8 cellular contexts compared by ENCODE assay signal in genomic region chr4:77073981-77074865, GRCh38. TPM values are rescaled to one million over a fixed set of nuclear protein-coding genes. Genes with fewer than 3 reads are reported as not detected.
DNase-seq lines count a peak whose midpoint lies in the region; ATAC-seq and TF ChIP-seq lines count a peak whose summit lies in the region.

No MANE protein-coding gene starts in this region.

- H3K9ac ChIP-seq in KMS-11 (peak overlapping the region; percentile 25; the same call in 1 of the 2 replicates), colonic mucosa (ENCODE audit: low read depth in 2 of 2, low read length in 2 of 2) (peak overlapping the region; percentile 73 to 75)

- intact Hi-C loops in colonic mucosa (cut with DNase I): loop anchor here (10.0 kb wide), 1 partner anchor 81 kb away; the partner anchor contains the start of gene CCNG2

- no peaks in the 10 kb centered on the region for H3K36me3 ChIP-seq in KMS-11 (ENCODE audit: insufficient read depth)
- H3K36me3 ChIP-seq in colonic mucosa: no peaks in the 10 kb centered on the region
- peaks cover 0 to 7% of the 10 kb centered on the region in 2 donors for H3K36me3 ChIP-seq in muscle layer of duodenum (ENCODE audit: control insufficient read depth in 1 of 2, insufficient read depth in 2 of 2, low read length in 2 of 2)

- ATAC-seq in T-helper 17 cell: no peak
- no peak for ATAC-seq in HG02623 (IDR thresholded peaks at IDR 0.05; ENCODE audit: unreplicated experiment)
- ATAC-seq in GM21528 (IDR thresholded peaks at IDR 0.05; ENCODE audit: low FRiP score, unreplicated experiment): no peak
- no peak for ATAC-seq in GM18517 (IDR thresholded peaks at IDR 0.05; ENCODE audit: unreplicated experiment)

- H3K27me3 ChIP-seq in KMS-11 (ENCODE audit: insufficient read depth, low read depth) (no peaks in the 10 kb centered on the region), colonic mucosa (no peaks in the 10 kb centered on the region), muscle layer of duodenum (ENCODE audit: low read depth, low read length) (no peaks in the 10 kb centered on the region)

- H2AFZ ChIP-seq in KMS-11 (ENCODE audit: low read depth): no peak overlapping the region

- H4K20me1 ChIP-seq in KMS-11 (ENCODE audit: insufficient read depth): peaks cover 39% of the 10 kb centered on the region

- peaks cover 42% of the 10 kb centered on the region for H3K4me1 Mint-ChIP-seq in T-helper 17 cell

- H3K36me3 Mint-ChIP-seq in T-helper 17 cell (ENCODE audit: low read depth): peaks cover 9% of the 10 kb centered on the region

- H3K4me3 Mint-ChIP-seq in T-helper 17 cell: no peak overlapping the region

- no peak overlapping the region for H3K27ac ChIP-seq in KMS-11
- peak overlapping the region; percentile 98 for H3K27ac ChIP-seq in colonic mucosa
- H3K27ac ChIP-seq in muscle layer of duodenum (ENCODE audit: low read length): peak overlapping the region; percentile 90

- peak; percentile 16 for DNase-seq in Ammon's horn (ENCODE audit: low spot score)
- DNase-seq in colonic mucosa: no peak
- no peak for DNase-seq in T-helper 17 cell

- TF ChIP-seq CTCF in KMS-11 (conservative IDR thresholded peaks at IDR 0.05; ENCODE audit: low read depth, low read length): no peak
- TF ChIP-seq CTCF in colonic mucosa (IDR thresholded peaks at IDR 0.05): no peak

- H3K9me3 ChIP-seq in colonic mucosa (no peaks in the 10 kb centered on the region), muscle layer of duodenum (ENCODE audit: control insufficient read depth in 1 of 2, low read length in 2 of 2) (no peaks in the 10 kb centered on the region), T-helper 17 cell (ENCODE audit: control insufficient read depth, low read length, poor library complexity, severe bottlenecking) (no peaks in the 10 kb centered on the region)

- H3K79me2 ChIP-seq in KMS-11 (ENCODE audit: insufficient read depth, low read depth): peaks cover 59% of the 10 kb centered on the region

- H3K4me1 ChIP-seq in KMS-11 (ENCODE audit: low read depth, poor library complexity, severe bottlenecking) (peaks cover 60% of the 10 kb centered on the region), colonic mucosa (peaks cover 16% of the 10 kb centered on the region), muscle layer of duodenum (ENCODE audit: control insufficient read depth in 1 of 2, insufficient read depth in 2 of 2, low read length in 2 of 2) (peaks cover 4 to 33% of the 10 kb centered on the region in 2 donors)

- no peak overlapping the region for H3K27ac Mint-ChIP-seq in T-helper 17 cell

- no peaks in the 10 kb centered on the region for H3K27me3 Mint-ChIP-seq in T-helper 17 cell

- H3K4me3 ChIP-seq in KMS-11 (IDR thresholded peaks at IDR 0.05; ENCODE audit: insufficient read depth, low read depth, low read length): peak overlapping the region; percentile 90
- H3K4me3 ChIP-seq in colonic mucosa: peak overlapping the region; percentile 68
- peak overlapping the region; percentile 85 for H3K4me3 ChIP-seq in muscle layer of duodenum (ENCODE audit: low read depth in 1 of 2, low read length in 2 of 2)

- H3K4me2 ChIP-seq in KMS-11: peak overlapping the region; percentile 93

RNA-seq across cellular contexts. Expression of gene CCNI, which starts 1.6 kb away (rescaled TPM):
- 100 to 1,000 TPM; 159 to 260 TPM for total RNA-seq in colonic mucosa
- total RNA-seq in T-helper 17 cell: 100 to 1,000 TPM; 292 to 317 TPM
